12 cellular contexts compared by ENCODE assay signal in the genomic region with DNA sequence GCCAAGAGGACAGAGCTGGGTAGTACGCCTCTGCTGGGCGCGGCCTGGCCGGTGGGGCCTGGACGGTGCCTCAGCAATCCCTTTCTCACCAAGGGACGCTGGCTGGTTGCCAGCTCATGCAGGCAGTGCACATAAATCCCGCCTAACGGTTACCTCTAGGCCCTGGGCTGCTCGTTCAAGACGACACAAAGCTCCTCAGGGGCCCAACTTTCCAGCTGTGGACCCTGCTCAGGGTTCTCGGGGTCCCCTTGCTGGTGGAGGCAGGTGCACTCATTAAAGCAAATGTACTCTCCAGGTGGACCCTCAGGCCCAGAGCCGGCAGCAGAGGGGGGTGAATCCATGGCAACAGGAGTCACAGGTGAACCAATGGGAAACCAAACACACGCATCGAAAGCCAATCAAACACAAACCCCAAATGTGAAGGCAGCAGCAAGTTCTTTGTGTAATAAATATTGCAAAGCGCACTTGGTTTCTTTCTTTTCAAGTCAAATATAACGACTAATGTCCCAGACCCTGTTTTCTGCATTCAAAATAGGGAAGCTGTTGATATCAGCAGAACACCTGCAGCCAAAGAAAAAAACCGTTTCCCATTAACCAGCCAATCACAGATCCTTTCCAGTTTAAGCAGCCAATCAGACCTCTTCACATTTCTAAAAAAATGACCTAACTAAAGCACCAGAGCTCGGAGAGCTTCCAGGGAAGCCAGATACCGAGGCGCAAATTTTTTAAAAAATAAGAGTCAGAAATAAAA. TPM values are rescaled to one million over a fixed set of nuclear protein-coding genes. Genes with fewer than 3 reads are reported as not detected.
DNase-seq lines count a peak whose midpoint lies in the region; ATAC-seq and TF ChIP-seq lines count a peak whose summit lies in the region.
"Had no signal": no experiment of that assay in that cellular context is flagged by ENCODE, and none has a peak within 500 bp of the region (broad histone marks: within the 10 kb centered on the region; RNA-seq: fewer than 3 reads in every experiment).

No MANE protein-coding gene starts in this region.

- TF ChIP-seq CTCF in activated B cell treated with CpG ODN at 0.5 μM for 24 hours (IDR thresholded peaks at IDR 0.05) = no peak

- no peak for DNase-seq in activated CD4-positive, alpha-beta T cell treated with anti-CD3 and anti-CD28 coated beads for 36 hours
- DNase-seq in activated CD4-positive, alpha-beta T cell treated with anti-CD3 and anti-CD28 coated beads for 48 hours = no peak
- DNase-seq in Jurkat, Clone E6-1 (ENCODE audit: low read depth, low spot score) = peak; percentile 24
- DNase-seq in activated B cell treated with CpG ODN at 0.5 μM for 24 hours (peak; percentile 30), RKO (ENCODE audit: low spot score) (no peak)
- peak in 4 of 10 donors; percentile 39 to 67 (median 60) for DNase-seq in naive thymus-derived CD8-positive, alpha-beta T cell
- no peak for DNase-seq in stimulated activated CD4-positive, alpha-beta T cell treated with anti-CD3 and anti-CD28 coated beads, Interleukin-2, amount 100 ng/mL, for 48 hours
- DNase-seq: IMR-90, kidney had no signal

- ATAC-seq in activated CD4-positive, alpha-beta T cell treated with anti-CD3 and anti-CD28 coated beads for 36 hours = peak; percentile 65
- ATAC-seq in activated B cell treated with CpG ODN at 0.5 μM for 24 hours (ENCODE audit: low read depth) (peak; percentile 90), GM18511 (IDR thresholded peaks at IDR 0.05; ENCODE audit: unreplicated experiment) (no peak)
- ATAC-seq in naive thymus-derived CD8-positive, alpha-beta T cell = peak; percentile 86 to 94

- peak overlapping the region; percentile 30 for H3K4me3 Mint-ChIP-seq in activated CD4-positive, alpha-beta T cell treated with anti-CD3 and anti-CD28 coated beads for 36 hours
- H3K4me3 Mint-ChIP-seq in activated B cell treated with CpG ODN at 0.5 μM for 24 hours = peak overlapping the region; percentile 88
- peak overlapping the region; percentile 67 to 88 (median 79) for H3K4me3 Mint-ChIP-seq in naive thymus-derived CD8-positive, alpha-beta T cell

- POLR2A ChIA-PET in activated CD4-positive, alpha-beta T cell treated with anti-CD3 and anti-CD28 coated beads for 36 hours (lab: Charles Lee) = interaction anchor here (0.6 kb wide), 1 partner anchor 11 kb away, joined by 6 read pairs; no protein-coding TSS in a partner anchor
- POLR2A ChIA-PET in activated B cell treated with CpG ODN at 0.5 μM for 24 hours (lab: Charles Lee) = interaction anchor here (0.9 to 1.8 kb wide), 5 partner anchors 24 to 223 kb away, joined by 3 to 7 read pairs (median 5); no protein-coding TSS in a partner anchor
- POLR2A ChIA-PET in naive thymus-derived CD8-positive, alpha-beta T cell (lab: Charles Lee) = interaction anchor here (0.8 to 1.3 kb wide), 5 partner anchors 20 to 221 kb away, joined by 3 to 9 read pairs (median 4); no protein-coding TSS in a partner anchor

- CTCF ChIA-PET in activated CD4-positive, alpha-beta T cell treated with anti-CD3 and anti-CD28 coated beads for 36 hours (lab: Charles Lee) = interaction anchor here (0.6 to 2.0 kb wide), 5 partner anchors 8 to 65 kb away, joined by 3 to 9 read pairs (median 4); no protein-coding TSS in a partner anchor
- CTCF ChIA-PET in activated B cell treated with CpG ODN at 0.5 μM for 24 hours (lab: Charles Lee) = interaction anchor here (0.8 to 2.4 kb wide), 4 partner anchors 65 to 359 kb away, joined by 3 to 9 read pairs (median 5); no protein-coding TSS in a partner anchor

- peaks cover 5% of the 10 kb centered on the region for H3K4me1 Mint-ChIP-seq in activated CD4-positive, alpha-beta T cell treated with anti-CD3 and anti-CD28 coated beads for 36 hours
- H3K4me1 Mint-ChIP-seq in activated B cell treated with CpG ODN at 0.5 μM for 24 hours = peaks cover 31% of the 10 kb centered on the region
- H3K4me1 Mint-ChIP-seq in naive thymus-derived CD8-positive, alpha-beta T cell = peaks cover 7 to 27% (median 20%) of the 10 kb centered on the region in 4 donors

- intact Hi-C loops in activated CD4-positive, alpha-beta T cell treated with anti-CD3 and anti-CD28 coated beads for 36 hours (cut with DNase I, micrococcal nuclease) = no loop called here
- intact Hi-C loops in activated B cell treated with CpG ODN at 0.5 μM for 24 hours (cut with micrococcal nuclease) = loop anchor here (2.0 to 5.0 kb wide), 2 partner anchors 27 to 223 kb away; a partner anchor contains a TSS

- peaks cover 7% of the 10 kb centered on the region for H3K36me3 Mint-ChIP-seq in activated CD4-positive, alpha-beta T cell treated with anti-CD3 and anti-CD28 coated beads for 36 hours (ENCODE audit: low read depth)
- H3K36me3 Mint-ChIP-seq in activated B cell treated with CpG ODN at 0.5 μM for 24 hours (ENCODE audit: low read depth) = peaks cover 6% of the 10 kb centered on the region
- peaks cover 6 to 13% (median 8%) of the 10 kb centered on the region in 3 donors for H3K36me3 Mint-ChIP-seq in naive thymus-derived CD8-positive, alpha-beta T cell

- H3K27ac Mint-ChIP-seq in activated CD4-positive, alpha-beta T cell treated with anti-CD3 and anti-CD28 coated beads for 36 hours = no peak overlapping the region
- peak overlapping the region; percentile 82 for H3K27ac Mint-ChIP-seq in activated B cell treated with CpG ODN at 0.5 μM for 24 hours
- H3K27ac Mint-ChIP-seq in naive thymus-derived CD8-positive, alpha-beta T cell = peak overlapping the region in 4 of 10 donors; percentile 1 to 69 (median 40)
- H3K27ac Mint-ChIP-seq: progenitor cell of endocrine pancreas had no signal

- H3K4me3 ChIP-seq in Jurkat, Clone E6-1 (ENCODE audit: low read length) = no peak overlapping the region
- H3K4me3 ChIP-seq: SK-N-MC had no signal

- no peaks in the 10 kb centered on the region for H3K27me3 Mint-ChIP-seq in activated CD4-positive, alpha-beta T cell treated with anti-CD3 and anti-CD28 coated beads for 36 hours
- H3K27me3 Mint-ChIP-seq in activated B cell treated with CpG ODN at 0.5 μM for 24 hours = no peaks in the 10 kb centered on the region
- H3K27me3 Mint-ChIP-seq in naive thymus-derived CD8-positive, alpha-beta T cell = peaks cover 0 to 2% (median 0%) of the 10 kb centered on the region in 5 donors
- H3K27me3 Mint-ChIP-seq: progenitor cell of endocrine pancreas had no signal

- H3K9me3 Mint-ChIP-seq in activated CD4-positive, alpha-beta T cell treated with anti-CD3 and anti-CD28 coated beads for 36 hours (ENCODE audit: low read depth) = peaks cover 7% of the 10 kb centered on the region
- H3K9me3 Mint-ChIP-seq in activated B cell treated with CpG ODN at 0.5 μM for 24 hours = peaks cover 5% of the 10 kb centered on the region
- peaks cover 0 to 11% (median 2%) of the 10 kb centered on the region in 9 donors for H3K9me3 Mint-ChIP-seq in naive thymus-derived CD8-positive, alpha-beta T cell

RNA-seq across cellular contexts. Expression of a gene that starts 26.1 kb away (rescaled TPM):
- total RNA-seq in activated CD4-positive, alpha-beta T cell treated with anti-CD3 and anti-CD28 coated beads for 36 hours = 10 to 100 TPM; 34.9 to 36.7 TPM
- polyA plus RNA-seq in Jurkat, Clone E6-1 (2012; ENCODE audit: insufficient read depth, insufficient read length) = 38.1 TPM
- 50.7 and 52.2 TPM in 2 replicates for total RNA-seq in activated B cell treated with CpG ODN at 0.5 μM for 24 hours
- total RNA-seq in naive thymus-derived CD8-positive, alpha-beta T cell = 10 to 100 TPM; 62.9 to 63.1 TPM
- 10 to 100 TPM; 10.7 to 32.3 (median 12.9) TPM for polyA plus RNA-seq in naive thymus-derived CD8-positive, alpha-beta T cell

Comparison
In these comparisons a context has a peak if more than half of its experiments do, and no peak if none do; other contexts are left out.
1. DNase-seq: peak in Jurkat, Clone E6-1 (single experiment) and activated B cell treated with CpG ODN at 0.5 μM for 24 hours (single experiment); none in activated CD4-positive, alpha-beta T cell treated with anti-CD3 and anti-CD28 coated beads for 36 hours (single experiment), activated CD4-positive, alpha-beta T cell treated with anti-CD3 and anti-CD28 coated beads for 48 hours (single experiment), stimulated activated CD4-positive, alpha-beta T cell treated with anti-CD3 and anti-CD28 coated beads, Interleukin-2, amount 100 ng/mL, for 48 hours (0 of 2) and RKO (single experiment).
2. H3K4me3 Mint-ChIP-seq: peak in every context shown above with its lines; median percentile 88 in activated B cell treated with CpG ODN at 0.5 μM for 24 hours; 79 in naive thymus-derived CD8-positive, alpha-beta T cell; 30 in activated CD4-positive, alpha-beta T cell treated with anti-CD3 and anti-CD28 coated beads for 36 hours.